Comparison of ENCODE assay signal across 8 cellular contexts in genomic region chr20:63216849-63217471, GRCh38. TPM values are rescaled to one million over a fixed set of nuclear protein-coding genes. Genes with fewer than 3 reads are reported as not detected.
DNase-seq lines count a peak whose midpoint lies in the region; ATAC-seq and TF ChIP-seq lines count a peak whose summit lies in the region.

No MANE protein-coding gene starts in this region.

- H3K4me1 Mint-ChIP-seq in progenitor cell of endocrine pancreas (ENCODE audit: low read depth): peaks cover 28% of the 10 kb centered on the region

- H3K79me2 ChIP-seq in DOHH2 (ENCODE audit: control insufficient read depth, low read length): peaks cover 40% of the 10 kb centered on the region
- peaks cover 37% of the 10 kb centered on the region for H3K79me2 ChIP-seq in PC-9 (ENCODE audit: low read depth)

- H3K27me3 Mint-ChIP-seq in progenitor cell of endocrine pancreas: peaks cover 9% of the 10 kb centered on the region

- CTCF ChIA-PET in PC-9 (lab: Charles Lee): interaction anchor here (0.6 kb wide), 1 partner anchor 16 kb away, joined by 4 read pairs; no protein-coding TSS in a partner anchor

- no peaks in the 10 kb centered on the region for H3K9me3 Mint-ChIP-seq in progenitor cell of endocrine pancreas (ENCODE audit: low read depth)

- peaks cover 15% of the 10 kb centered on the region for H3K36me3 Mint-ChIP-seq in progenitor cell of endocrine pancreas (ENCODE audit: insufficient read depth)

- H3K27ac ChIP-seq in DOHH2 (ENCODE audit: low read depth, low read length): peak overlapping the region; percentile 38; the same call in 1 of the 2 replicates
- H3K27ac ChIP-seq in PC-9: no peak overlapping the region
- no peak overlapping the region for H3K27ac ChIP-seq in esophagus (ENCODE audit: low read depth in 2 of 2, low read length in 1 of 2)

- peaks cover 28% of the 10 kb centered on the region for H3K4me1 ChIP-seq in DOHH2 (ENCODE audit: control insufficient read depth, low read length)
- H3K4me1 ChIP-seq in PC-9 (replicated peaks; ENCODE audit: insufficient read depth): peaks cover 24% of the 10 kb centered on the region
- H3K4me1 ChIP-seq in esophagus (ENCODE audit: control insufficient read depth in 2 of 2, insufficient read depth in 2 of 2, low read length in 1 of 2): peaks cover 5 to 8% of the 10 kb centered on the region in 2 donors

- TF ChIP-seq CTCF in DOHH2 (IDR thresholded peaks at IDR 0.05; ENCODE audit: low read depth, low read length, poor library complexity, severe bottlenecking): no peak
- no peak for TF ChIP-seq CTCF in PC-9 (conservative IDR thresholded peaks at IDR 0.05)
- TF ChIP-seq CTCF in progenitor cell of endocrine pancreas (IDR thresholded peaks at IDR 0.05; ENCODE audit: unreplicated experiment): no peak

- 81 to 82% methylated on average over 13 of the region's 13 CpGs for WGBS in esophagus, 2 donors

- POLR2A ChIA-PET in PC-9 (lab: Charles Lee; ENCODE audit: unreplicated experiment): no interaction called here

- no peaks in the 10 kb centered on the region for H3K9me3 ChIP-seq in DOHH2 (ENCODE audit: control insufficient read depth, insufficient read depth, low read length)
- H3K9me3 ChIP-seq in PC-9 (ENCODE audit: insufficient read depth, low read depth): no peaks in the 10 kb centered on the region
- H3K9me3 ChIP-seq in esophagus (ENCODE audit: control insufficient read depth in 2 of 2, insufficient read depth in 1 of 2, low read depth in 1 of 2, low read length in 1 of 2): no peaks in the 10 kb centered on the region

- ATAC-seq in GM18519 (IDR thresholded peaks at IDR 0.05; ENCODE audit: low FRiP score, unreplicated experiment): no peak
- no peak for ATAC-seq in HG03354 (IDR thresholded peaks at IDR 0.05; ENCODE audit: poor library complexity, severe bottlenecking, unreplicated experiment)

- DNase-seq in PC-9 (no peak), progenitor cell of endocrine pancreas (ENCODE audit: low spot score, unreplicated experiment) (no peak), mucosa of gallbladder (ENCODE audit: low spot score) (no peak), inferior parietal cortex (ENCODE audit: extremely low spot score) (no peak)

- H3K36me3 ChIP-seq in DOHH2 (ENCODE audit: control insufficient read depth, low read length) (peaks cover 37% of the 10 kb centered on the region), PC-9 (ENCODE audit: low read depth) (peaks cover 30% of the 10 kb centered on the region), esophagus (ENCODE audit: control insufficient read depth in 2 of 2, insufficient read depth in 2 of 2, low read length in 1 of 2) (peaks cover 4 to 7% of the 10 kb centered on the region in 2 donors)

- H3K9me2 ChIP-seq in DOHH2 (replicated peaks; ENCODE audit: control insufficient read depth, low read length): no peaks in the 10 kb centered on the region
- no peaks in the 10 kb centered on the region for H3K9me2 ChIP-seq in PC-9 (ENCODE audit: insufficient read depth)

- no TSS peak for BruUV-seq in PC-9 (replicated peaks; lab: Mats Ljungman, UMichigan)

- H3K4me3 ChIP-seq in DOHH2 (ENCODE audit: low read length) (peak overlapping the region; percentile 83), PC-9 (peak overlapping the region; percentile 95), esophagus (ENCODE audit: low read depth in 1 of 2, low read length in 2 of 2) (peak overlapping the region; percentile 86 to 98)

- H4K20me1 ChIP-seq in DOHH2 (ENCODE audit: control insufficient read depth, insufficient read depth, low read depth, low read length): peaks cover 28% of the 10 kb centered on the region
- peaks cover 31% of the 10 kb centered on the region for H4K20me1 ChIP-seq in PC-9 (ENCODE audit: insufficient read depth)

- H2AFZ ChIP-seq in PC-9: peak overlapping the region; percentile 99

- no peaks in the 10 kb centered on the region for H3F3A ChIP-seq in DOHH2 (ENCODE audit: control insufficient read depth, insufficient read depth)
- peaks cover 25% of the 10 kb centered on the region; the same call in 1 of the 2 replicates for H3F3A ChIP-seq in PC-9 (ENCODE audit: insufficient read depth, low read depth)

- peak overlapping the region; percentile 77 for H3K4me3 Mint-ChIP-seq in progenitor cell of endocrine pancreas (ENCODE audit: low read depth)

- H3K27ac Mint-ChIP-seq in progenitor cell of endocrine pancreas: peak overlapping the region; percentile 96

- H3K27me3 ChIP-seq in DOHH2 (ENCODE audit: control insufficient read depth, low read length) (no peaks in the 10 kb centered on the region), PC-9 (ENCODE audit: insufficient read depth, low read depth) (peaks cover 17% of the 10 kb centered on the region), esophagus (ENCODE audit: control insufficient read depth in 1 of 2, insufficient read depth in 2 of 2, low read length in 2 of 2) (no peaks in the 10 kb centered on the region)

- intact Hi-C loops in PC-9 (cut with micrococcal nuclease; ENCODE audit: unreplicated experiment): no loop called here

- H3K4me2 ChIP-seq in DOHH2 (ENCODE audit: low read length): peak overlapping the region; percentile 96
- H3K4me2 ChIP-seq in PC-9: peak overlapping the region; percentile 93

RNA-seq across cellular contexts. Expression of gene YTHDF1, which starts 1.0 kb away (rescaled TPM):
- total RNA-seq in PC-9 (2021) (34.5 and 42.6 TPM in 2 replicates), progenitor cell of endocrine pancreas (51.2 and 53.8 TPM in 2 replicates), mucosa of gallbladder (40.8 TPM)
- polyA plus RNA-seq in esophagus: 10 to 100 TPM; 13.1 to 15.7 TPM

RNA-seq across cellular contexts. Expression of gene BIRC7, which starts 18.7 kb away (rescaled TPM):
- 0.58 TPM in 1 of 2 replicates, not detected in the other for total RNA-seq in PC-9 (2021)
- under 1 TPM in 1 of 2 donors, not detected in 1; 0.04 TPM for polyA plus RNA-seq in esophagus
- not detected in 2 replicates for total RNA-seq in progenitor cell of endocrine pancreas
- 0.14 TPM for total RNA-seq in mucosa of gallbladder

RNA-seq across cellular contexts. Expression of gene NKAIN4, which starts 37.3 kb away (rescaled TPM):
- not detected in 2 replicates for total RNA-seq in PC-9 (2021)
- not detected for polyA plus RNA-seq in esophagus
- 0.60 and 0.73 TPM in 2 replicates for total RNA-seq in progenitor cell of endocrine pancreas
- total RNA-seq in mucosa of gallbladder: not detected

RNA-seq across cellular contexts. Expression of gene ARFGAP1, which starts 55.7 kb away (rescaled TPM):
- 89.0 and 101 TPM in 2 replicates for total RNA-seq in PC-9 (2021)
- 10 to 100 TPM; 33.3 to 76.1 TPM for polyA plus RNA-seq in esophagus
- total RNA-seq in progenitor cell of endocrine pancreas: 119 and 130 TPM in 2 replicates
- total RNA-seq in mucosa of gallbladder: 106 TPM
